ENCODE assay signal across 1 cellular context in the genomic region with DNA sequence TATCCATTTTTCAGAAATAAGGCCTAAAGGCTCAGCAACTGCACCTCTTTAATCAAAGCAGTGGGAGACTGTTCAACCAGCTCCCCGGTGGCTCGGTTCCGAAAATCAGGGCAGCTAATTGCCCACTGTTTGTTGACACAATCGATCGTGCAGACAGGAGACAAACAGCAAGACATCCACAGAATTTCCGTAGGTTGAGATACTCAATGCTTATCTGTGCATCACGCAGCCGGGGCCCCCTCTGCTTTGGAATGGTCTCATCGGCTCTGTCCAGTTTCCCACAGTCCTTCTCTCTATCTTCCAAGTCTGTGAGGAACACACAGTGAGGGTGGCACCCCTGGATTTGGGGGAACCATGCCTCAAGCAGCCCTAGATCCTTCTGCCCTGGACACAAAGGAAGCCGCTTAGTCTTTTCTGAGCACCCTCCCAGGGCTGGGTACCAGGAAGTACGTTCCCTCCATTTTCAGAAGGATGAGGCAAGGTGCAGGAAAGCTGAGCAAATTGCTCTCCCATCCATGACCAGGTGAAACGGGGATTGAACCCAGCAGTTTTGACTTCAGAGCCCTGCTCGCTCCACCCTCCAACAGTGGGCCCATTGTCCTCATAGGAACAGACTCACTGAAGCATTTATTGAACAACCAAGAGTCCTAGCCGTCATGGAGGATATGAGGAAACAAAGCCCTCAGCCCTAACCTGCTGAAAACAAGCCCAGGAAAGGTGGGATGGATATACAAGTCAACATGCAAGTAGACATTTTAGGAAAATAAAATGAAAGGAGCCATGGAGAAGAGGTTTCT.
TF ChIP-seq lines count a peak whose summit lies in the region.

No MANE protein-coding gene starts in this region.

TF ChIP-seq in HepG2, 621 proteins besides CTCF, POLR2A, EP300 and RAD21 (continued from another document and continues in another):
- TF ChIP-seq, protein P1, sequence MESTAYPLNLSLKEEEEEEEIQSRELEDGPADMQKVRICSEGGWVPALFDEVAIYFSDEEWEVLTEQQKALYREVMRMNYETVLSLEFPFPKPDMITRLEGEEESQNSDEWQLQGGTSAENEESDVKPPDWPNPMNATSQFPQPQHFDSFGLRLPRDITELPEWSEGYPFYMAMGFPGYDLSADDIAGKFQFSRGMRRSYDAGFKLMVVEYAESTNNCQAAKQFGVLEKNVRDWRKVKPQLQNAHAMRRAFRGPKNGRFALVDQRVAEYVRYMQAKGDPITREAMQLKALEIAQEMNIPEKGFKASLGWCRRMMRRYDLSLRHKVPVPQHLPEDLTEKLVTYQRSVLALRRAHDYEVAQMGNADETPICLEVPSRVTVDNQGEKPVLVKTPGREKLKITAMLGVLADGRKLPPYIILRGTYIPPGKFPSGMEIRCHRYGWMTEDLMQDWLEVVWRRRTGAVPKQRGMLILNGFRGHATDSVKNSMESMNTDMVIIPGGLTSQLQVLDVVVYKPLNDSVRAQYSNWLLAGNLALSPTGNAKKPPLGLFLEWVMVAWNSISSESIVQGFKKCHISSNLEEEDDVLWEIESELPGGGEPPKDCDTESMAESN (CRISPR knock-in tag; conservative IDR thresholded peaks at IDR 0.05) = peak; percentile 86
- no peak for TF ChIP-seq SUZ12 (IDR thresholded peaks at IDR 0.05; ENCODE audit: low read depth, low read length)
- TF ChIP-seq ZNF569 (CRISPR knock-in tag; IDR thresholded peaks at IDR 0.05; ENCODE audit: borderline replicate concordance) = no peak
- TF ChIP-seq MED1 (CRISPR knock-in tag; IDR thresholded peaks at IDR 0.05) = peak; percentile 87
- TF ChIP-seq ZNF20 (CRISPR knock-in tag; IDR thresholded peaks at IDR 0.05) = no peak
- TF ChIP-seq SRSF1 (optimal IDR thresholded peaks at IDR 0.05; ENCODE audit: low read depth, low read length) = no peak
- no peak for TF ChIP-seq ASH2L (IDR thresholded peaks at IDR 0.05; ENCODE audit: insufficient read length, low read depth, low read length)
- no peak for TF ChIP-seq MLLT10 (CRISPR knock-in tag; IDR thresholded peaks at IDR 0.05)
- TF ChIP-seq TEAD2 (CRISPR knock-in tag; IDR thresholded peaks at IDR 0.05) = no peak
- TF ChIP-seq ZNF678 (CRISPR knock-in tag; IDR thresholded peaks at IDR 0.05) = no peak
- TF ChIP-seq MEIS1 (CRISPR knock-in tag; IDR thresholded peaks at IDR 0.05; ENCODE audit: borderline replicate concordance) = no peak
- TF ChIP-seq ARNTL (CRISPR knock-in tag; IDR thresholded peaks at IDR 0.05) = peak; percentile 53; the same call in 1 of the 2 replicates
- TF ChIP-seq ZBTB42 (CRISPR knock-in tag; IDR thresholded peaks at IDR 0.05) = 0 out of 2 replicates have a peak, but pooled peaks have one; percentile 13
- peak; percentile 95 for TF ChIP-seq FOXP4 (CRISPR knock-in tag; IDR thresholded peaks at IDR 0.05)
- TF ChIP-seq ATAD3A (CRISPR knock-in tag; IDR thresholded peaks at IDR 0.05) = no peak
- no peak for TF ChIP-seq EED (CRISPR knock-in tag; IDR thresholded peaks at IDR 0.05)
- TF ChIP-seq RCOR2 (CRISPR knock-in tag; IDR thresholded peaks at IDR 0.05) = peak; percentile 85; the same call in 1 of the 2 replicates
- TF ChIP-seq TBP (CRISPR knock-in tag; IDR thresholded peaks at IDR 0.05) = no peak
- TF ChIP-seq SOX6 (IDR thresholded peaks at IDR 0.05) = no peak
- TF ChIP-seq SOX6 (CRISPR knock-in tag; IDR thresholded peaks at IDR 0.05) = peak; percentile 93
- no peak for TF ChIP-seq SIN3B (IDR thresholded peaks at IDR 0.05; ENCODE audit: low read length)
- TF ChIP-seq, protein P2, sequence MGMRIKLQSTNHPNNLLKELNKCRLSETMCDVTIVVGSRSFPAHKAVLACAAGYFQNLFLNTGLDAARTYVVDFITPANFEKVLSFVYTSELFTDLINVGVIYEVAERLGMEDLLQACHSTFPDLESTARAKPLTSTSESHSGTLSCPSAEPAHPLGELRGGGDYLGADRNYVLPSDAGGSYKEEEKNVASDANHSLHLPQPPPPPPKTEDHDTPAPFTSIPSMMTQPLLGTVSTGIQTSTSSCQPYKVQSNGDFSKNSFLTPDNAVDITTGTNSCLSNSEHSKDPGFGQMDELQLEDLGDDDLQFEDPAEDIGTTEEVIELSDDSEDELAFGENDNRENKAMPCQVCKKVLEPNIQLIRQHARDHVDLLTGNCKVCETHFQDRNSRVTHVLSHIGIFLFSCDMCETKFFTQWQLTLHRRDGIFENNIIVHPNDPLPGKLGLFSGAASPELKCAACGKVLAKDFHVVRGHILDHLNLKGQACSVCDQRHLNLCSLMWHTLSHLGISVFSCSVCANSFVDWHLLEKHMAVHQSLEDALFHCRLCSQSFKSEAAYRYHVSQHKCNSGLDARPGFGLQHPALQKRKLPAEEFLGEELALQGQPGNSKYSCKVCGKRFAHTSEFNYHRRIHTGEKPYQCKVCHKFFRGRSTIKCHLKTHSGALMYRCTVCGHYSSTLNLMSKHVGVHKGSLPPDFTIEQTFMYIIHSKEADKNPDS (CRISPR knock-in tag; IDR thresholded peaks at IDR 0.05) = no peak
- TF ChIP-seq CBFB (CRISPR knock-in tag; IDR thresholded peaks at IDR 0.05) = no peak; the same call in 1 of the 2 replicates
- TF ChIP-seq ZFP90 (CRISPR knock-in tag; IDR thresholded peaks at IDR 0.05; ENCODE audit: borderline replicate concordance) = 0 out of 2 replicates have a peak, but pooled peaks have one; percentile 56
- peak; percentile 47; the same call in 1 of the 2 replicates for TF ChIP-seq ZNF556 (CRISPR knock-in tag; IDR thresholded peaks at IDR 0.05; ENCODE audit: borderline replicate concordance)
- no peak for TF ChIP-seq ZFP36L1 (CRISPR knock-in tag; IDR thresholded peaks at IDR 0.05)
- TF ChIP-seq KAT2B (IDR thresholded peaks at IDR 0.05; ENCODE audit: borderline replicate concordance, low read depth, low read length) = peak; percentile 72; the same call in 1 of the 2 replicates
- peak; percentile 97 for TF ChIP-seq HMG20B (CRISPR knock-in tag; conservative IDR thresholded peaks at IDR 0.05)
- no peak for TF ChIP-seq AFF4 (CRISPR knock-in tag; IDR thresholded peaks at IDR 0.05)
- TF ChIP-seq MBNL3 (CRISPR knock-in tag; conservative IDR thresholded peaks at IDR 0.05) = no peak
- no peak for TF ChIP-seq MAFF (IDR thresholded peaks at IDR 0.05; ENCODE audit: low read depth, low read length)
- peak; percentile 34; the same call in 1 of the 2 replicates for TF ChIP-seq RXRA (CRISPR knock-in tag; IDR thresholded peaks at IDR 0.05)
- no peak for TF ChIP-seq ZNF460 (CRISPR knock-in tag; IDR thresholded peaks at IDR 0.05; ENCODE audit: borderline replicate concordance)
- TF ChIP-seq CEBPB (IDR thresholded peaks at IDR 0.05; ENCODE audit: borderline replicate concordance, low read depth, low read length) = no peak
- TF ChIP-seq, protein P3, sequence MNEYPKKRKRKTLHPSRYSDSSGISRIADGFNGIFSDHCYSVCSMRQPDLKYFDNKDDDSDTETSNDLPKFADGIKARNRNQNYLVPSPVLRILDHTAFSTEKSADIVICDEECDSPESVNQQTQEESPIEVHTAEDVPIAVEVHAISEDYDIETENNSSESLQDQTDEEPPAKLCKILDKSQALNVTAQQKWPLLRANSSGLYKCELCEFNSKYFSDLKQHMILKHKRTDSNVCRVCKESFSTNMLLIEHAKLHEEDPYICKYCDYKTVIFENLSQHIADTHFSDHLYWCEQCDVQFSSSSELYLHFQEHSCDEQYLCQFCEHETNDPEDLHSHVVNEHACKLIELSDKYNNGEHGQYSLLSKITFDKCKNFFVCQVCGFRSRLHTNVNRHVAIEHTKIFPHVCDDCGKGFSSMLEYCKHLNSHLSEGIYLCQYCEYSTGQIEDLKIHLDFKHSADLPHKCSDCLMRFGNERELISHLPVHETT (CRISPR knock-in tag; conservative IDR thresholded peaks at IDR 0.05) = peak; percentile 58
- 0 out of 2 replicates have a peak, but pooled peaks have one; percentile 47 for TF ChIP-seq SIX1 (CRISPR knock-in tag; IDR thresholded peaks at IDR 0.05; ENCODE audit: borderline replicate concordance)
- TF ChIP-seq, protein P4, sequence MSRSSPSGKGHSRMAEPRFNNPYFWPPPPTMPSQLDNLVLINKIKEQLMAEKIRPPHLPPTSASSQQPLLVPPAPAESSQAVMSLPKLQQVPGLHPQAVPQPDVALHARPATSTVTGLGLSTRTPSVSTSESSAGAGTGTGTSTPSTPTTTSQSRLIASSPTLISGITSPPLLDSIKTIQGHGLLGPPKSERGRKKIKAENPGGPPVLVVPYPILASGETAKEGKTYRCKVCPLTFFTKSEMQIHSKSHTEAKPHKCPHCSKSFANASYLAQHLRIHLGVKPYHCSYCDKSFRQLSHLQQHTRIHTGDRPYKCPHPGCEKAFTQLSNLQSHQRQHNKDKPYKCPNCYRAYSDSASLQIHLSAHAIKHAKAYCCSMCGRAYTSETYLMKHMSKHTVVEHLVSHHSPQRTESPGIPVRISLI (CRISPR knock-in tag; IDR thresholded peaks at IDR 0.05; ENCODE audit: borderline replicate concordance) = peak; percentile 24; the same call in 1 of the 2 replicates
- peak; percentile 74; the same call in 1 of the 2 replicates for TF ChIP-seq DPF2 (CRISPR knock-in tag; IDR thresholded peaks at IDR 0.05; ENCODE audit: borderline replicate concordance, low read depth)
- peak; percentile 68; the same call in 1 of the 2 replicates for TF ChIP-seq KMT2A (CRISPR knock-in tag; IDR thresholded peaks at IDR 0.05)
- TF ChIP-seq, protein P5, sequence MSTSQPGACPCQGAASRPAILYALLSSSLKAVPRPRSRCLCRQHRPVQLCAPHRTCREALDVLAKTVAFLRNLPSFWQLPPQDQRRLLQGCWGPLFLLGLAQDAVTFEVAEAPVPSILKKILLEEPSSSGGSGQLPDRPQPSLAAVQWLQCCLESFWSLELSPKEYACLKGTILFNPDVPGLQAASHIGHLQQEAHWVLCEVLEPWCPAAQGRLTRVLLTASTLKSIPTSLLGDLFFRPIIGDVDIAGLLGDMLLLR (CRISPR knock-in tag; IDR thresholded peaks at IDR 0.05) = no peak
- TF ChIP-seq, protein P6, sequence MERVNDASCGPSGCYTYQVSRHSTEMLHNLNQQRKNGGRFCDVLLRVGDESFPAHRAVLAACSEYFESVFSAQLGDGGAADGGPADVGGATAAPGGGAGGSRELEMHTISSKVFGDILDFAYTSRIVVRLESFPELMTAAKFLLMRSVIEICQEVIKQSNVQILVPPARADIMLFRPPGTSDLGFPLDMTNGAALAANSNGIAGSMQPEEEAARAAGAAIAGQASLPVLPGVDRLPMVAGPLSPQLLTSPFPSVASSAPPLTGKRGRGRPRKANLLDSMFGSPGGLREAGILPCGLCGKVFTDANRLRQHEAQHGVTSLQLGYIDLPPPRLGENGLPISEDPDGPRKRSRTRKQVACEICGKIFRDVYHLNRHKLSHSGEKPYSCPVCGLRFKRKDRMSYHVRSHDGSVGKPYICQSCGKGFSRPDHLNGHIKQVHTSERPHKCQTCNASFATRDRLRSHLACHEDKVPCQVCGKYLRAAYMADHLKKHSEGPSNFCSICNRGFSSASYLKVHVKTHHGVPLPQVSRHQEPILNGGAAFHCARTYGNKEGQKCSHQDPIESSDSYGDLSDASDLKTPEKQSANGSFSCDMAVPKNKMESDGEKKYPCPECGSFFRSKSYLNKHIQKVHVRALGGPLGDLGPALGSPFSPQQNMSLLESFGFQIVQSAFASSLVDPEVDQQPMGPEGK (CRISPR knock-in tag; IDR thresholded peaks at IDR 0.05) = peak; percentile 60; the same call in 1 of the 2 replicates
- no peak for TF ChIP-seq SRSF9 (IDR thresholded peaks at IDR 0.05; ENCODE audit: borderline replicate concordance, insufficient read depth, low read depth, low read length, poor library complexity, severe bottlenecking)
- no peak for TF ChIP-seq DNMT3B (CRISPR knock-in tag; conservative IDR thresholded peaks at IDR 0.05)
- TF ChIP-seq SOX13 (IDR thresholded peaks at IDR 0.05) = peak; percentile 52
- TF ChIP-seq SOX13 (CRISPR knock-in tag; conservative IDR thresholded peaks at IDR 0.05 in 1 of 2, IDR thresholded peaks at IDR 0.05 in 1 of 2) = peak in 1 of 2 experiments; percentile 84; a peak in 2 of 4 replicates
